9 cellular contexts compared by ENCODE assay signal in the genomic region with DNA sequence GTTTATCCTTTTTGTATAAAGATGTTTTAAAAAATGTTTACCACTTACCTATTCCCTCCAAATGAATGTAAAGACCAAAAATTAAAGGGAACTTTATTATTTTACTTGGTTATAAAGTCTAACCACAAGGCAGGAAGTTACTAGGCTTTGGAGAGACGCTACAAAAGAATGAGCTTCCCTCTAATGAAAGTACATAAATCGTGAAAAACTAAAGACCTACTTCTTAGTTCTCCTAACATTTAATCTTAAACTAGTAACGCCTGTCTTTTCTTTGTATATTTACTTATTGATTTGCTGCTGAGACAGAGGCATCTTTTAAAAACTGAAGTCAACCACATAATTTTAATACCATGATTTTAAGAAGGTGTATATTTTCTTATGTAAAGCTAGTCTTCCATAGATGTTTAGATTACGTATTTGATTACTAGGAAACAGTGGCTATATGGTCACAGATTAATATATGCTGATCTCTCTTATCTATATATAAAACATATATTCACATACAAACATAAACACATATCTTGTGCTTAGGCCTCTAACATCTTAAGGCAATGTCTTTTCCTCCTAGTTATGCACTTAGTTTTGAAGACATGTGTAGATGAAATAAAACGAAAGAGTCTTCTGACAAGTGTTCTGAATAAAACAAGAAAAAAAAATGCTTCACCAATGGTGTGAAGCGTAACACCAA.
DNase-seq lines count a peak whose midpoint lies in the region; ATAC-seq, FAIRE-seq and TF ChIP-seq lines count a peak whose summit lies in the region.
"Had no signal": no experiment of that assay in that cellular context is flagged by ENCODE, and none has a peak within 500 bp of the region (broad histone marks: within the 10 kb centered on the region; RNA-seq: fewer than 3 reads in every experiment).

No MANE protein-coding gene starts in this region.

- H3K4me1 Mint-ChIP-seq in activated naive CD4-positive, alpha-beta T cell treated with anti-CD3 and anti-CD28 coated beads, Interleukin-2, amount 50 U/mL, for 24 hours: peaks cover 6% of the 10 kb centered on the region
- H3K4me1 Mint-ChIP-seq in chondrocyte (ENCODE audit: low read depth) (peaks cover 46% of the 10 kb centered on the region), type B pancreatic cell (ENCODE audit: unreplicated experiment) (peaks cover 40% of the 10 kb centered on the region)
- H3K4me1 Mint-ChIP-seq: central memory CD8-positive, alpha-beta T cell had no signal

- no peak overlapping the region for H2BK120ac ChIP-seq in mesendoderm (ENCODE audit: low read depth, low read length)

- H3K27me3 ChIP-seq in mesendoderm (ENCODE audit: insufficient read depth, low read length, poor library complexity): no peaks in the 10 kb centered on the region

- H3K4ac ChIP-seq in mesendoderm (ENCODE audit: low read depth, low read length): no peak overlapping the region

- peak overlapping the region; percentile 28 for H3K18ac ChIP-seq in mesendoderm (ENCODE audit: low read length)

- peaks cover 1% of the 10 kb centered on the region for H3K4me1 ChIP-seq in mesendoderm (ENCODE audit: control insufficient read depth, low read depth, low read length)

- no peaks in the 10 kb centered on the region for H3K36me3 ChIP-seq in mesendoderm (ENCODE audit: control insufficient read depth, insufficient read depth, low read length)

- no peaks in the 10 kb centered on the region for H3K79me1 ChIP-seq in mesendoderm (ENCODE audit: low read length)

- no peak for ATAC-seq in GM21717 (IDR thresholded peaks at IDR 0.05; ENCODE audit: unreplicated experiment)
- no peak for ATAC-seq in stimulated activated naive CD8-positive, alpha-beta T cell treated with anti-CD3 and anti-CD28 coated beads, Interleukin-15, Interleukin-2, amounts not matched to agents 100 U/mL and 50 U/mL, for 24 hours

- H3K4me3 Mint-ChIP-seq in activated naive CD4-positive, alpha-beta T cell treated with anti-CD3 and anti-CD28 coated beads, Interleukin-2, amount 50 U/mL, for 24 hours: peak overlapping the region; percentile 19
- H3K4me3 Mint-ChIP-seq in chondrocyte (ENCODE audit: unreplicated experiment): peak overlapping the region; percentile 77
- H3K4me3 Mint-ChIP-seq in type B pancreatic cell: peak overlapping the region; percentile 87
- H3K4me3 Mint-ChIP-seq: central memory CD8-positive, alpha-beta T cell had no signal

- no peak overlapping the region for H3K56ac ChIP-seq in mesendoderm (ENCODE audit: low read length)

- H3K79me2 ChIP-seq in mesendoderm (ENCODE audit: control insufficient read depth, insufficient read depth, low read length): no peaks in the 10 kb centered on the region

- H3K27ac ChIP-seq in mesendoderm (ENCODE audit: low read depth, low read length): no peak overlapping the region

- TF ChIP-seq CTCF in chondrocyte (IDR thresholded peaks at IDR 0.05) (no peak), type B pancreatic cell (conservative IDR thresholded peaks at IDR 0.05) (no peak)

- peaks cover 2% of the 10 kb centered on the region for H3K27me3 Mint-ChIP-seq in activated naive CD4-positive, alpha-beta T cell treated with anti-CD3 and anti-CD28 coated beads, Interleukin-2, amount 50 U/mL, for 24 hours
- no peaks in the 10 kb centered on the region for H3K27me3 Mint-ChIP-seq in chondrocyte (ENCODE audit: low read depth)
- H3K27me3 Mint-ChIP-seq in type B pancreatic cell: no peaks in the 10 kb centered on the region
- H3K27me3 Mint-ChIP-seq: central memory CD8-positive, alpha-beta T cell had no signal

- H3K36me3 Mint-ChIP-seq in activated naive CD4-positive, alpha-beta T cell treated with anti-CD3 and anti-CD28 coated beads, Interleukin-2, amount 50 U/mL, for 24 hours: no peaks in the 10 kb centered on the region
- peaks cover 9% of the 10 kb centered on the region for H3K36me3 Mint-ChIP-seq in chondrocyte (ENCODE audit: low read depth)
- H3K36me3 Mint-ChIP-seq in type B pancreatic cell: peaks cover 30% of the 10 kb centered on the region

- no peaks in the 10 kb centered on the region for H3K9me3 Mint-ChIP-seq in activated naive CD4-positive, alpha-beta T cell treated with anti-CD3 and anti-CD28 coated beads, Interleukin-2, amount 50 U/mL, for 24 hours
- H3K9me3 Mint-ChIP-seq in chondrocyte (ENCODE audit: low read depth): peaks cover 24% of the 10 kb centered on the region
- peaks cover 15% of the 10 kb centered on the region for H3K9me3 Mint-ChIP-seq in type B pancreatic cell

- no peak for DNase-seq in activated naive CD4-positive, alpha-beta T cell treated with anti-CD3 and anti-CD28 coated beads, Interleukin-2, amount 50 U/mL, for 16 hours
- no peak for DNase-seq in chondrocyte (ENCODE audit: low spot score)
- no peak for DNase-seq in mesendoderm
- no peak for DNase-seq in type B pancreatic cell (ENCODE audit: extremely low spot score, unreplicated experiment)
- no peak for DNase-seq in urothelium cell line (ENCODE audit: low spot score)
- DNase-seq in stimulated activated naive CD8-positive, alpha-beta T cell treated with anti-CD3 and anti-CD28 coated beads, Interleukin-15, Interleukin-2, amounts not matched to agents 100 U/mL and 50 U/mL, for 24 hours: no peak

- H3K9ac ChIP-seq in mesendoderm (ENCODE audit: low read length): no peak overlapping the region

- FAIRE-seq in urothelium cell line (lab: Jason Lieb, UNC): no peak

- H2BK5ac ChIP-seq in mesendoderm (ENCODE audit: low read length): no peak overlapping the region

- no peak overlapping the region for H4K5ac ChIP-seq in mesendoderm (ENCODE audit: low read length)

- H2BK15ac ChIP-seq in mesendoderm (replicated peaks; ENCODE audit: low read depth): no peak overlapping the region

- H3K23ac ChIP-seq in mesendoderm (ENCODE audit: low read length): no peak overlapping the region

- H2AK5ac ChIP-seq in mesendoderm (ENCODE audit: low read length): no peak overlapping the region

- WGBS in mesendoderm (ENCODE audit: extremely low coverage, insufficient coverage, low lambda C conversion rate): no CpG with 5 or more reads among the region's 6 CpGs

- H3K27ac Mint-ChIP-seq in activated naive CD4-positive, alpha-beta T cell treated with anti-CD3 and anti-CD28 coated beads, Interleukin-2, amount 50 U/mL, for 24 hours: no peak overlapping the region
- H3K27ac Mint-ChIP-seq in chondrocyte (ENCODE audit: unreplicated experiment): peak overlapping the region; percentile 97
- peak overlapping the region; percentile 94 for H3K27ac Mint-ChIP-seq in type B pancreatic cell

- no peak overlapping the region for H4K8ac ChIP-seq in mesendoderm (ENCODE audit: low read depth, low read length)

- H3K4me3 ChIP-seq in mesendoderm (ENCODE audit: low read length): no peak overlapping the region

- no peak overlapping the region for H3K4me2 ChIP-seq in mesendoderm (ENCODE audit: low read length)

Comparison
In these comparisons a context has a peak if more than half of its experiments do, and no peak if none do; other contexts are left out.
1. H3K4me3 Mint-ChIP-seq: peak in every context shown above with its lines; median percentile 87 in type B pancreatic cell; 77 in chondrocyte; 19 in activated naive CD4-positive, alpha-beta T cell treated with anti-CD3 and anti-CD28 coated beads, Interleukin-2, amount 50 U/mL, for 24 hours.